In the genomic region with DNA sequence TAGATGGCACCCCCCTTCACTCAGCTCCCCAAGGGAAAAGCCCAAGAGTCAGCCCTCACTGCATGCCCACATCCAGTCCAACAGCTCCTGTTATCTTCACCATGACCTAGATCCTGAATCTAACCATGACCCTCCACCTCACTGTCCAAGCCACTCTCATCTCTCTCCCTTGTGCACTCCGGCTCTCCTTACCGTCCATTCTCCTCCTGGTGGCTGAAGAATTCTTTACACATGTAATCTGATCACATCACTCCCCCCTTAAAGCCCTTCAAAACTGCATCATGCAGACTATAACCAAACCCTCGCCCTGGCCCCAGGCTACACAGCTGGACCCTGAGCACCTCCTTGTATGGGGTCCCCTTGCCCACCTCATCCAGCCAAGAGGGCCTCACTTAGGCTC, we compare ENCODE assay signal across 14 cellular contexts. TPM values are rescaled to one million over a fixed set of nuclear protein-coding genes. Genes with fewer than 3 reads are reported as not detected.
A peak's percentile ranks its signal among the peaks of the same experiment; 100 is the strongest.
DNase-seq lines count a peak whose midpoint lies in the region; ATAC-seq, FAIRE-seq and TF ChIP-seq lines count a peak whose summit lies in the region.
"Had no signal": no experiment of that assay in that cellular context is flagged by ENCODE, and none has a peak within 500 bp of the region (broad histone marks: within the 10 kb centered on the region; RNA-seq: fewer than 3 reads in every experiment).

No MANE protein-coding gene starts in this region.

- DNase-seq in HCEC 1CT (peak; percentile 18), NCI-H748 treated with DMSO at 0.1 percent for 48 hours (lab: John Stamatoyannopoulos, UW) (peak; percentile 13), epithelial cell of esophagus (ENCODE audit: low read depth) (peak; percentile 25), progenitor cell of endocrine pancreas (ENCODE audit: low spot score, unreplicated experiment) (no peak), amygdala (lab: John Stamatoyannopoulos, UW) (no peak), D721Med (ENCODE audit: insufficient read length, low spot score) (no peak)
- DNase-seq: activated CD4-positive, alpha-beta T cell treated with anti-CD3 and anti-CD28 coated beads for 36 hours; activated naive CD8-positive, alpha-beta T cell treated with anti-CD3 and anti-CD28 coated beads, Interleukin-2, amount 10 ng/mL, durations not matched to agents 7 days and 5 days; Karpas-422; substantia nigra had no signal

- no peak overlapping the region for H3K4me3 Mint-ChIP-seq in progenitor cell of endocrine pancreas (ENCODE audit: low read depth)
- H3K4me3 Mint-ChIP-seq: activated CD4-positive, alpha-beta T cell treated with anti-CD3 and anti-CD28 coated beads for 36 hours; activated naive CD8-positive, alpha-beta T cell treated with anti-CD3 and anti-CD28 coated beads, Interleukin-2, amount 10 ng/mL, durations not matched to agents 7 days and 5 days had no signal

- FAIRE-seq in D721Med (lab: Jason Lieb, UNC) = no peak
- FAIRE-seq: frontal cortex had no signal

- TF ChIP-seq CTCF in epithelial cell of esophagus (IDR thresholded peaks at IDR 0.05; ENCODE audit: insufficient read depth, low read depth, low read length, missing control alignments) = peak; percentile 28
- TF ChIP-seq CTCF in progenitor cell of endocrine pancreas (IDR thresholded peaks at IDR 0.05; ENCODE audit: unreplicated experiment) = peak; percentile 11
- no peak for TF ChIP-seq CTCF in D721Med (IDR thresholded peaks at IDR 0.05; ENCODE audit: insufficient read depth, missing control alignments)

- H3K4me3 ChIP-seq in epithelial cell of esophagus (ENCODE audit: low read length) = no peak overlapping the region

- H3K27me3 Mint-ChIP-seq in progenitor cell of endocrine pancreas = no peaks in the 10 kb centered on the region
- H3K27me3 Mint-ChIP-seq: activated CD4-positive, alpha-beta T cell treated with anti-CD3 and anti-CD28 coated beads for 36 hours; activated naive CD8-positive, alpha-beta T cell treated with anti-CD3 and anti-CD28 coated beads, Interleukin-2, amount 10 ng/mL, durations not matched to agents 7 days and 5 days had no signal

- H3K9me3 Mint-ChIP-seq in progenitor cell of endocrine pancreas (ENCODE audit: low read depth) = no peaks in the 10 kb centered on the region
- H3K9me3 Mint-ChIP-seq: activated naive CD8-positive, alpha-beta T cell treated with anti-CD3 and anti-CD28 coated beads, Interleukin-2, amount 10 ng/mL, durations not matched to agents 7 days and 5 days had no signal

- peak overlapping the region; percentile 97 for H3K27ac Mint-ChIP-seq in progenitor cell of endocrine pancreas
- H3K27ac Mint-ChIP-seq: activated CD4-positive, alpha-beta T cell treated with anti-CD3 and anti-CD28 coated beads for 36 hours; activated naive CD8-positive, alpha-beta T cell treated with anti-CD3 and anti-CD28 coated beads, Interleukin-2, amount 10 ng/mL, durations not matched to agents 7 days and 5 days had no signal

- peaks cover 12% of the 10 kb centered on the region for H3K36me3 Mint-ChIP-seq in progenitor cell of endocrine pancreas (ENCODE audit: insufficient read depth)

- ATAC-seq in GM18861 (IDR thresholded peaks at IDR 0.05; ENCODE audit: unreplicated experiment) (no peak), HG02623 (IDR thresholded peaks at IDR 0.05; ENCODE audit: unreplicated experiment) (no peak)
- ATAC-seq: activated CD4-positive, alpha-beta T cell treated with anti-CD3 and anti-CD28 coated beads for 36 hours had no signal

- peaks cover 42% of the 10 kb centered on the region for H3K4me1 Mint-ChIP-seq in progenitor cell of endocrine pancreas (ENCODE audit: low read depth)

RNA-seq across cellular contexts. Expression of a gene that starts 14.0 kb away (rescaled TPM):
- 20.2 and 21.0 TPM in 2 replicates for total RNA-seq in progenitor cell of endocrine pancreas

RNA-seq across cellular contexts. Expression of a gene that starts 16.7 kb away (rescaled TPM):
- 811 and 856 TPM in 2 replicates for total RNA-seq in progenitor cell of endocrine pancreas

RNA-seq across cellular contexts. Expression of a gene that starts 30.2 kb away (rescaled TPM):
- total RNA-seq in progenitor cell of endocrine pancreas = 4.7 and 5.9 TPM in 2 replicates
- total RNA-seq: mesenteric fat pad had no signal

Comparison
In these comparisons a context has a peak if more than half of its experiments do, and no peak if none do; other contexts are left out.
1. DNase-seq: peak in HCEC 1CT (single experiment), NCI-H748 treated with DMSO at 0.1 percent for 48 hours (single experiment) and epithelial cell of esophagus (single experiment); none in progenitor cell of endocrine pancreas (single experiment), amygdala (0 of 56) and D721Med (single experiment).